In genomic region chr1:35565742-35566133, GRCh38 we compare ENCODE assay signal across 18 cellular contexts. TPM values are rescaled to one million over a fixed set of nuclear protein-coding genes. Genes with fewer than 3 reads are reported as not detected.
"Had no signal": no experiment of that assay in that cellular context is flagged by ENCODE, and none has a peak within 500 bp of the region (broad histone marks: within the 10 kb centered on the region; RNA-seq: fewer than 3 reads in every experiment).

No MANE protein-coding gene starts in this region.

- H3K4me1 ChIP-seq: colonic mucosa, foreskin keratinocyte, parathyroid adenoma had no signal

- H3K9me3 ChIP-seq: colonic mucosa, sigmoid colon, thyroid gland, uterus had no signal

- H3K27me3 ChIP-seq: colonic mucosa, foreskin keratinocyte, thyroid gland, uterus had no signal

- H3K4me3 ChIP-seq: colonic mucosa, hepatocyte, sigmoid colon, skin epidermis, thyroid gland, uterus had no signal

- H3K27ac ChIP-seq: colonic mucosa, foreskin keratinocyte, hepatocyte, parathyroid adenoma, sigmoid colon, skin epidermis, thyroid gland, uterus had no signal

- H3K9ac ChIP-seq: parathyroid adenoma had no signal

- H3K36me3 ChIP-seq: colonic mucosa, uterus had no signal

- ATAC-seq: foreskin keratinocyte, left colon, natural killer cell had no signal

- DNase-seq: colonic mucosa; dermis blood vessel endothelial cell; erythroblast; foreskin keratinocyte; left colon; mammary epithelial cell; natural killer cell; nucleus accumbens; sigmoid colon; stimulated activated CD4-positive, alpha-beta T cell treated with anti-CD3 and anti-CD28 coated beads, Interleukin-12 subunit alpha, Interleukin-12 subunit beta, amount 100 ng/mL, for 4 hours; stimulated activated naive CD4-positive, alpha-beta T cell treated with Interleukin-2 at 50 U/mL for 16 hours; thyroid gland; uterus had no signal

- FAIRE-seq: endothelial cell of umbilical vein had no signal

RNA-seq across cellular contexts. Expression of gene TFAP2E, which starts 7.4 kb away (rescaled TPM):
- total RNA-seq: endothelial cell of umbilical vein, hepatocyte, myocyte had no signal
